ENCODE assay signal across 15 cellular contexts in the genomic region with DNA sequence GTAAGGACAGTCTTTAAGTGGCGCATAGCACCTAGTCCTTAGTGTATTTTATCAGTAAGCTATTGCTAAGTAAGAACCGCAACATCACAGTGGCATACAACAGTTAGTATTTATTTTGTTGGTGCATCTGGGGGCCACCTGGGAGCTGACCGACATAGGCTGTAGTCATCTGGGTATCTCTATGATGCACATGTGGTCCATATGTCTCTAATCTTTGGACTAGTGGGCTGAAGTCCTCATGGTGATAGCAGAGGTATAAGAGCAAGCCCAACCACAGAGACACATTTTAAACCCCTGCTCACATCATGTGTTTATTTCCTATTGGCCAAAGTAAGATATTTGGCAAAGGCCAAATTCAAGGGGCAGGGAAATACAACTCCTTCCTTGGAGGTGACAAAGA. TPM values are rescaled to one million over a fixed set of nuclear protein-coding genes. Genes with fewer than 3 reads are reported as not detected.
DNase-seq lines count a peak whose midpoint lies in the region; ATAC-seq and TF ChIP-seq lines count a peak whose summit lies in the region.
"Had no signal": no experiment of that assay in that cellular context is flagged by ENCODE, and none has a peak within 500 bp of the region (broad histone marks: within the 10 kb centered on the region; RNA-seq: fewer than 3 reads in every experiment).

No MANE protein-coding gene starts in this region.

- peaks cover 22% of the 10 kb centered on the region; the same call in 1 of the 2 replicates for H3K79me2 ChIP-seq in Loucy (ENCODE audit: insufficient read depth, low read length)

- H2AFZ ChIP-seq in Loucy (ENCODE audit: low read length) = no peak overlapping the region

- no peaks in the 10 kb centered on the region for H3K9me2 ChIP-seq in Loucy (replicated peaks; ENCODE audit: low read depth, low read length)

- no peak overlapping the region for H3K9ac ChIP-seq in Loucy (ENCODE audit: low read depth, low read length, poor library complexity, severe bottlenecking)

- intact Hi-C loops in Calu3 (cut with micrococcal nuclease; ENCODE audit: unreplicated experiment) = no loop called here
- intact Hi-C loops in activated T-helper 1 cell treated with anti-CD3 and anti-CD28 coated beads, Interleukin-12 subunit alpha, Interleukin-12 subunit beta, Interleukin-2, Interleukin-4 antibody, amounts not matched to agents 30 ng/mL and 10 ng/mL and 1 ng/mL, durations not matched to agents 14 hours and 24 hours and 36 hours (cut with micrococcal nuclease) = loop anchor here (5.0 to 10.0 kb wide), 2 partner anchors 590 to 2002 kb away; a partner anchor contains a TSS
- intact Hi-C loops in sciatic nerve (cut with DNase I) = no loop called here

- H3K9me3 ChIP-seq in Loucy (ENCODE audit: insufficient read depth, low read depth, low read length) = no peaks in the 10 kb centered on the region
- H3K9me3 ChIP-seq: A549 had no signal

- H3K27ac Mint-ChIP-seq in Calu3 (ENCODE audit: unreplicated experiment) = peak overlapping the region; percentile 59
- H3K27ac Mint-ChIP-seq in activated T-helper 1 cell treated with anti-CD3 and anti-CD28 coated beads, Interleukin-12 subunit alpha, Interleukin-12 subunit beta, Interleukin-2, Interleukin-4 antibody, amounts not matched to agents 30 ng/mL and 10 ng/mL and 1 ng/mL, durations not matched to agents 14 hours and 24 hours and 36 hours = no peak overlapping the region
- no peak overlapping the region for H3K27ac Mint-ChIP-seq in nephron progenitor cell

- H3K4me2 ChIP-seq in Loucy (ENCODE audit: low read depth, low read length, poor library complexity, severe bottlenecking) = peak overlapping the region; percentile 49
- H3K4me2 ChIP-seq: A549 had no signal

- CTCF ChIA-PET in Calu3 (lab: Charles Lee) = interaction anchor here (1.0 to 1.2 kb wide), 2 partner anchors 9 to 116 kb away, joined by 3 read pairs; no protein-coding TSS in a partner anchor

- BruUV-seq in Calu3 (replicated peaks; lab: Mats Ljungman, UMichigan) = no TSS peak

- H3K27me3 ChIP-seq in Loucy (ENCODE audit: insufficient read depth, low read length, poor library complexity, severe bottlenecking) = no peaks in the 10 kb centered on the region

- DNase-seq in Calu3 (no peak), nephron progenitor cell (no peak), dedifferentiated amniotic fluid mesenchymal stem cell (ENCODE audit: extremely low spot score) (no peak), sciatic nerve (ENCODE audit: low spot score) (no peak)
- no peak for DNase-seq in activated T-helper 1 cell treated with anti-CD3 and anti-CD28 coated beads, Interleukin-12 subunit alpha, Interleukin-12 subunit beta, Interleukin-2, Interleukin-4 antibody, amounts not matched to agents 30 ng/mL and 10 ng/mL and 1 ng/mL, durations not matched to agents 14 hours and 24 hours and 36 hours (ENCODE audit: low spot score)
- DNase-seq: CD4-positive, alpha-beta memory T cell; NCI-H1092 treated with DMSO at 0.1 percent for 48 hours; NCI-H2081 treated with DMSO at 0.1 percent for 48 hours; NK-92 treated with Interleukin-12 subunit alpha and Interleukin-12 subunit beta, amount 100 ng/mL, for 24 hours; RPMI8226; SHP77 treated with DMSO at 0.1 percent for 48 hours had no signal

- H3K36me3 Mint-ChIP-seq in Calu3 (ENCODE audit: insufficient read depth, unreplicated experiment) = peaks cover 25% of the 10 kb centered on the region
- peaks cover 7% of the 10 kb centered on the region for H3K36me3 Mint-ChIP-seq in activated T-helper 1 cell treated with anti-CD3 and anti-CD28 coated beads, Interleukin-12 subunit alpha, Interleukin-12 subunit beta, Interleukin-2, Interleukin-4 antibody, amounts not matched to agents 30 ng/mL and 10 ng/mL and 1 ng/mL, durations not matched to agents 14 hours and 24 hours and 36 hours (ENCODE audit: low read depth)
- H3K36me3 Mint-ChIP-seq in nephron progenitor cell (ENCODE audit: low read depth) = no peaks in the 10 kb centered on the region

- no peaks in the 10 kb centered on the region for H3K36me3 ChIP-seq in Loucy (ENCODE audit: insufficient read depth, low read length)

- no peak overlapping the region for H3K4me3 ChIP-seq in Loucy (ENCODE audit: low read length, poor library complexity, severe bottlenecking)
- H3K4me3 ChIP-seq: A549 had no signal

- peaks cover 23% of the 10 kb centered on the region for H3K4me1 ChIP-seq in Loucy (ENCODE audit: insufficient read depth, low read length, poor library complexity, severe bottlenecking)

- H3K4me3 Mint-ChIP-seq in Calu3 (ENCODE audit: low read depth, unreplicated experiment) (peak overlapping the region; percentile 88), nephron progenitor cell (peak overlapping the region; percentile 44)
- peak overlapping the region; percentile 53 for H3K4me3 Mint-ChIP-seq in activated T-helper 1 cell treated with anti-CD3 and anti-CD28 coated beads, Interleukin-12 subunit alpha, Interleukin-12 subunit beta, Interleukin-2, Interleukin-4 antibody, amounts not matched to agents 30 ng/mL and 10 ng/mL and 1 ng/mL, durations not matched to agents 14 hours and 24 hours and 36 hours

- H3K27me3 Mint-ChIP-seq in Calu3 (ENCODE audit: unreplicated experiment) (no peaks in the 10 kb centered on the region), nephron progenitor cell (ENCODE audit: low read depth, poor library complexity) (no peaks in the 10 kb centered on the region)
- H3K27me3 Mint-ChIP-seq in activated T-helper 1 cell treated with anti-CD3 and anti-CD28 coated beads, Interleukin-12 subunit alpha, Interleukin-12 subunit beta, Interleukin-2, Interleukin-4 antibody, amounts not matched to agents 30 ng/mL and 10 ng/mL and 1 ng/mL, durations not matched to agents 14 hours and 24 hours and 36 hours (ENCODE audit: insufficient read depth) = no peaks in the 10 kb centered on the region
- H3K27me3 Mint-ChIP-seq: CD4-positive, alpha-beta memory T cell; IgD-negative memory B cell had no signal

- ATAC-seq in GM18520 (IDR thresholded peaks at IDR 0.05; ENCODE audit: unreplicated experiment) = no peak
- ATAC-seq in sciatic nerve = no peak
- ATAC-seq: A549 had no signal

- no peaks in the 10 kb centered on the region for H3F3A ChIP-seq in Loucy (ENCODE audit: low read depth)

- no peaks in the 10 kb centered on the region for H3K9me3 Mint-ChIP-seq in Calu3 (ENCODE audit: low read depth, unreplicated experiment)
- no peaks in the 10 kb centered on the region for H3K9me3 Mint-ChIP-seq in activated T-helper 1 cell treated with anti-CD3 and anti-CD28 coated beads, Interleukin-12 subunit alpha, Interleukin-12 subunit beta, Interleukin-2, Interleukin-4 antibody, amounts not matched to agents 30 ng/mL and 10 ng/mL and 1 ng/mL, durations not matched to agents 14 hours and 24 hours and 36 hours
- no peaks in the 10 kb centered on the region for H3K9me3 Mint-ChIP-seq in nephron progenitor cell

- TF ChIP-seq CTCF in Calu3 (IDR thresholded peaks at IDR 0.05; ENCODE audit: unreplicated experiment) (no peak), Loucy (conservative IDR thresholded peaks at IDR 0.05; ENCODE audit: low read length) (no peak), nephron progenitor cell (IDR thresholded peaks at IDR 0.05) (no peak)

- no peaks in the 10 kb centered on the region for H4K20me1 ChIP-seq in Loucy (ENCODE audit: insufficient read depth, low read length, poor library complexity, severe bottlenecking)

- H3K4me1 Mint-ChIP-seq in Calu3 (ENCODE audit: low read depth, unreplicated experiment) = peaks cover 27% of the 10 kb centered on the region
- H3K4me1 Mint-ChIP-seq in activated T-helper 1 cell treated with anti-CD3 and anti-CD28 coated beads, Interleukin-12 subunit alpha, Interleukin-12 subunit beta, Interleukin-2, Interleukin-4 antibody, amounts not matched to agents 30 ng/mL and 10 ng/mL and 1 ng/mL, durations not matched to agents 14 hours and 24 hours and 36 hours (ENCODE audit: low read depth) = peaks cover 35% of the 10 kb centered on the region
- H3K4me1 Mint-ChIP-seq in nephron progenitor cell = peaks cover 22% of the 10 kb centered on the region

RNA-seq across cellular contexts. Expression of a gene that starts 2.9 kb away (rescaled TPM):
- total RNA-seq in Calu3 (2022) = 20.6 and 25.2 TPM in 2 replicates
- total RNA-seq in activated T-helper 1 cell treated with anti-CD3 and anti-CD28 coated beads, Interleukin-12 subunit alpha, Interleukin-12 subunit beta, Interleukin-2, Interleukin-4 antibody, amounts not matched to agents 30 ng/mL and 10 ng/mL and 1 ng/mL, durations not matched to agents 14 hours and 24 hours and 36 hours = 13.4 and 14.2 TPM in 2 replicates
- total RNA-seq in sciatic nerve = 11.9 TPM

RNA-seq across cellular contexts. Expression of a gene that starts 3.3 kb away (rescaled TPM):
- total RNA-seq in Calu3 (2022) (43.0 and 43.4 TPM in 2 replicates), sciatic nerve (66.9 TPM)
- 29.4 and 30.5 TPM in 2 replicates for total RNA-seq in activated T-helper 1 cell treated with anti-CD3 and anti-CD28 coated beads, Interleukin-12 subunit alpha, Interleukin-12 subunit beta, Interleukin-2, Interleukin-4 antibody, amounts not matched to agents 30 ng/mL and 10 ng/mL and 1 ng/mL, durations not matched to agents 14 hours and 24 hours and 36 hours
